In genomic region chrX:119750131-119750530, GRCh38 we compare ENCODE assay signal across 1 cellular context.
TF ChIP-seq lines count a peak whose summit lies in the region.

No MANE protein-coding gene starts in this region.

TF ChIP-seq in HepG2, 621 proteins besides CTCF, POLR2A, EP300 and RAD21:
- peak; percentile 44; the same call in 1 of the 2 replicates for TF ChIP-seq NFYC (CRISPR knock-in tag; IDR thresholded peaks at IDR 0.05)
- TF ChIP-seq NFYB (CRISPR knock-in tag; IDR thresholded peaks at IDR 0.05), result peak; percentile 63
